Comparison of ENCODE assay signal across 9 cellular contexts in the genomic region with DNA sequence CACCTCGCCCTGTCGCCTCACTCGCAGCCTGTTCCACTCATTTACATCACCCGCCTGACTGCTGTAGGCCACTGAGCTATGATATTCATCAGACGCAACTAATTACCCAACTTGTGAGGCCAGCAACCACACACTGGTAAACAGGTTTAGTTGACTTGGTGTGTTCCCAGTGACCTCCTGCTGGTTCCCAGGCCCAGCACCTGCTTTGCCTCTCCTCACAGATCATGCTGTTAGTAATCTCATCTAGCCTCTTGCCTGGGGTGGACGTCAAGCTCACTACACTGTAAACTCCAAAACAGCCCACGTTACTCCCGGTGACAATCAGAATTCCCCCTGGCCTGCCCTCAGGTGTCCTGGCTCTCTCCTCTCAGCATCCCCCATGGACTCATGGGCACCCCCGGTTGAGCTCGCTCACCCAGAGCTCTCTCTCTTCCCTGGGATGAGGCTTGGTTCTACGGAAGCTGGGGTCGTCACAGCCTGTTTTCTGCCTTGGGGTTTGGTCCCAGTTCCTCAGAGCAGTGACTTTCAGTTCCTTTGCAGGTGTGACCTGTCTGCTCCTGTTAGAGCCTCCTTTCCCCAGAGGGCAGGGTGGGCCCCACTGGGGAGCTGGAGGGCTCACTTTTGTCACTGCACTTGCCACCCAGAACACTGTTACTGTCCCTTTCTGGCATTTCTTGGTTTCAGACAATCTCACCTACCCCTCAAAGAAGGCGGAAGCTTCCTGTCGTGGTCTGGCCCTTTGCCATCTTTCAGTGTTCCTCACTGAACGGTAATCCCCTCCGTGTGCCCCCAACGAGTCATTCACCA. TPM values are rescaled to one million over a fixed set of nuclear protein-coding genes. Genes with fewer than 3 reads are reported as not detected.
DNase-seq lines count a peak whose midpoint lies in the region; ATAC-seq and TF ChIP-seq lines count a peak whose summit lies in the region.
"Had no signal": no experiment of that assay in that cellular context is flagged by ENCODE, and none has a peak within 500 bp of the region (broad histone marks: within the 10 kb centered on the region; RNA-seq: fewer than 3 reads in every experiment).

No MANE protein-coding gene starts in this region.

- H3K27ac ChIP-seq in PC-3 (ENCODE audit: low read length) = no peak overlapping the region
- H3K27ac ChIP-seq: SK-N-MC had no signal

- CTCF ChIA-PET in PC-3 (lab: Charles Lee) = no interaction called here

- H3K27me3 ChIP-seq in PC-3 (ENCODE audit: low read length) = no peaks in the 10 kb centered on the region

- H3K9me2 ChIP-seq in PC-3 (replicated peaks; ENCODE audit: low read length) = no peaks in the 10 kb centered on the region

- no peaks in the 10 kb centered on the region for H3K36me3 ChIP-seq in PC-3 (ENCODE audit: low read depth, low read length)

- no peak overlapping the region for H2AFZ ChIP-seq in PC-3 (ENCODE audit: low read length)

- no peak overlapping the region for H3K9ac ChIP-seq in PC-3 (ENCODE audit: low read length)

- BruUV-seq in PC-3 (replicated peaks; lab: Mats Ljungman, UMichigan) = no TSS peak

- no peaks in the 10 kb centered on the region for H3K4me1 ChIP-seq in PC-3 (ENCODE audit: insufficient read depth, low read length)

- H3K9me3 ChIP-seq in PC-3 (ENCODE audit: low read length) = no peaks in the 10 kb centered on the region

- no peak for TF ChIP-seq CTCF in PC-3 (conservative IDR thresholded peaks at IDR 0.05; ENCODE audit: low read depth, low read length)

- H3K79me2 ChIP-seq in PC-3 (ENCODE audit: low read length) = no peaks in the 10 kb centered on the region

- H3K4me3 ChIP-seq in PC-3 (ENCODE audit: low read length) = no peak overlapping the region
- H3K4me3 ChIP-seq: SK-N-MC had no signal

- no peaks in the 10 kb centered on the region for H3F3A ChIP-seq in PC-3 (ENCODE audit: low read length, unreplicated experiment)

- H3K4me2 ChIP-seq in PC-3 (ENCODE audit: low read length) = no peak overlapping the region

- DNase-seq in activated CD8-positive, alpha-beta memory T cell treated with anti-CD3 and anti-CD28 coated beads for 1 hour (ENCODE audit: extremely low read depth in 1 of 2, low read depth in 1 of 2) = peak; percentile 49 to 57
- DNase-seq in renal cortical epithelial cell (ENCODE audit: low read depth) (peak; percentile 9), PC-3 (no peak), NCI-H2029 (lab: John Stamatoyannopoulos, UW) (no peak), NCI-H1417 treated with DMSO at 0.1 percent for 48 hours (lab: John Stamatoyannopoulos, UW) (no peak), SIG-M5 treated with dmso at 0.1 percent for 504 hours (lab: John Stamatoyannopoulos, UW; ENCODE audit: unreplicated experiment) (no peak)

- no peaks in the 10 kb centered on the region for H4K20me1 ChIP-seq in PC-3 (ENCODE audit: low read length)

- POLR2A ChIA-PET in PC-3 (lab: Charles Lee; ENCODE audit: unreplicated experiment) = no interaction called here

- intact Hi-C loops in PC-3 (cut with micrococcal nuclease) = no loop called here

- ATAC-seq in GM19438 (IDR thresholded peaks at IDR 0.05; ENCODE audit: low read depth, unreplicated experiment) = peak; percentile 72
- peak; percentile 78 for ATAC-seq in HG03175 (IDR thresholded peaks at IDR 0.05; ENCODE audit: unreplicated experiment)
- ATAC-seq in PC-3 = no peak

RNA-seq across cellular contexts. Expression of a gene that starts 40.3 kb away (rescaled TPM):
- total RNA-seq in renal cortical epithelial cell (1.2 and 9.7 TPM in 2 replicates), PC-3 (2014; rRNA removed) (0.26 and 1.9 TPM in 2 replicates)

Comparison
In these comparisons a context has a peak if more than half of its experiments do, and no peak if none do; other contexts are left out.
1. DNase-seq: peak in activated CD8-positive, alpha-beta memory T cell treated with anti-CD3 and anti-CD28 coated beads for 1 hour (2 of 2) and renal cortical epithelial cell (single experiment); none in PC-3 (single experiment), NCI-H2029 (single experiment), NCI-H1417 treated with DMSO at 0.1 percent for 48 hours (single experiment) and SIG-M5 treated with dmso at 0.1 percent for 504 hours (single experiment).